23 cellular contexts compared by ENCODE assay signal in the genomic region with DNA sequence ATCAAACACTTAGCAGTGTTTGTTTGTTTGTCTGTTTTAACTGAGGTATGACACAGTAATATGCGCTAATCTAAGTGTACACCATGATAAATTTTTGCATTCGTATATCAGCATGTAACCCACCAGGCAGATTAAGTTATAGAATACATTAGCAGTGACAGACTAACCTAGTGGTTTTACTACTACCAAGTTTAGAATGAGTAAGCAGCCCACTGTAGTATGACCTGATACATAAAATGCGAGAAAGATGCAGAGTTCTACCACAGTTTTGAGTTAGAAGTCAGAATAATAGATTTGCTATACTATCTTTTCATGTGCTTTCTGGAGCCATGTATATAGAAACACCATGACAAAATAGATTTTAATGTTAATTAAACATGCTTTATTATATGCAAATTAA. TPM values are rescaled to one million over a fixed set of nuclear protein-coding genes. Genes with fewer than 3 reads are reported as not detected.
DNase-seq lines count a peak whose midpoint lies in the region; ATAC-seq, FAIRE-seq and TF ChIP-seq lines count a peak whose summit lies in the region.
"Had no signal": no experiment of that assay in that cellular context is flagged by ENCODE, and none has a peak within 500 bp of the region (broad histone marks: within the 10 kb centered on the region; RNA-seq: fewer than 3 reads in every experiment).

No MANE protein-coding gene starts in this region.

- 43% methylated on average over 3 of the region's 3 CpGs for WGBS in GM12878 (ENCODE audit: insufficient coverage, insufficient replicate concordance, low lambda C conversion rate, missing lambda C conversion rate)
- WGBS in psoas muscle, 3 donors: 92 to 98% (median 97%) methylated on average over 3 of the region's 3 CpGs
- WGBS in sigmoid colon, 2 donors: 92 to 97% methylated on average over 3 of the region's 3 CpGs

- in situ Hi-C loops in GM12878 (cut with MboI): no loop called here

- no peak overlapping the region for H2AFZ ChIP-seq in GM12878 (ENCODE audit: control insufficient read depth, low read depth, low read length)

- H3K36me3 ChIP-seq in GM12878 (ENCODE audit: control insufficient read depth in 2 of 2, insufficient read depth in 2 of 2, low read length in 1 of 2) (no peaks in the 10 kb centered on the region), psoas muscle (ENCODE audit: insufficient read depth in 1 of 2, low read depth in 1 of 2) (no peaks in the 10 kb centered on the region), sigmoid colon (no peaks in the 10 kb centered on the region)
- H3K36me3 ChIP-seq: BLaER1 treated with 17β-estradiol and CSF1 and Interleukin-3, amounts not matched to agents 10 nM and 100 nM had no signal

- H3K4me1 ChIP-seq in GM12878 (ENCODE audit: control insufficient read depth, insufficient read depth, low read length) (no peaks in the 10 kb centered on the region), psoas muscle (no peaks in the 10 kb centered on the region), sigmoid colon (no peaks in the 10 kb centered on the region)
- H3K4me1 ChIP-seq: BLaER1 treated with 17β-estradiol and CSF1 and Interleukin-3, amounts not matched to agents 10 nM and 100 nM had no signal

- no peak for DNase-seq in activated B cell treated with CpG ODN at 0.5 μM for 24 hours
- DNase-seq in GM12878 (ENCODE audit: low read depth, low spot score): no peak
- no peak for DNase-seq in stimulated activated effector memory CD8-positive, alpha-beta T cell treated with anti-CD3 and anti-CD28 coated beads, Interleukin-12 subunit alpha, Interleukin-12 subunit beta, amount 100 ng/mL, for 72 hours (ENCODE audit: low spot score in 2 of 2)
- DNase-seq in stimulated activated naive B cell treated with anti-CD40 and anti-IgM and Interleukin-4, amounts not matched to agents 10 μg/mL and 1 μg/mL and 100 μg/mL, for 72 hours: no peak
- DNase-seq in psoas muscle: no peak
- DNase-seq in sigmoid colon: no peak
- no peak for DNase-seq in activated CD4-positive, alpha-beta memory T cell treated with anti-CD3 and anti-CD28 coated beads for 36 hours
- DNase-seq: 8988T; AML-193; Caco-2; Calu3; CD4-positive, alpha-beta T cell; CD8-positive, alpha-beta T cell; DMS79 treated with DMSO at 0.1 percent for 48 hours; GF-D8 had no signal

- TF ChIP-seq EP300 in GM12878 (IDR thresholded peaks at IDR 0.05; ENCODE audit: borderline replicate concordance in 1 of 2, control insufficient read depth in 1 of 2, low read depth in 2 of 2, low read length in 2 of 2) (no peak), sigmoid colon (IDR thresholded peaks at IDR 0.05) (no peak)

- BruUV-seq in GM12878 (replicated peaks; lab: Mats Ljungman, UMichigan): no TSS peak

- H3K27me3 ChIP-seq in GM12878 (replicated peaks in 1 of 2; ENCODE audit: control insufficient read depth in 2 of 2, insufficient read depth in 2 of 2, low read length in 1 of 2) (no peaks in the 10 kb centered on the region; a peak in 1 of 4 replicates), psoas muscle (ENCODE audit: insufficient read depth in 3 of 3, low read length in 2 of 3) (no peaks in the 10 kb centered on the region), sigmoid colon (no peaks in the 10 kb centered on the region)
- H3K27me3 ChIP-seq: BLaER1 treated with 17β-estradiol and CSF1 and Interleukin-3, amounts not matched to agents 10 nM and 100 nM had no signal

- POLR2A ChIA-PET in activated B cell treated with CpG ODN at 0.5 μM for 24 hours (lab: Charles Lee): interaction anchor here (1.4 to 1.5 kb wide), 2 partner anchors 18 to 56 kb away, joined by 13 to 17 read pairs; partner anchors contain the start of gene MAP4K4
- POLR2A ChIA-PET in GM12878 (lab: Charles Lee): no interaction called here
- POLR2A ChIA-PET in activated CD4-positive, alpha-beta memory T cell treated with anti-CD3 and anti-CD28 coated beads for 36 hours (lab: Charles Lee): no interaction called here

- H4K20me1 ChIP-seq in GM12878 (ENCODE audit: control insufficient read depth, insufficient read depth): no peaks in the 10 kb centered on the region
- H4K20me1 ChIP-seq: BLaER1 treated with 17β-estradiol and CSF1 and Interleukin-3, amounts not matched to agents 10 nM and 100 nM had no signal

- no peak for TF ChIP-seq RAD21 in GM12878 (IDR thresholded peaks at IDR 0.05; ENCODE audit: insufficient read depth, low read depth, low read length)

- peaks cover 2% of the 10 kb centered on the region; the same call in 1 of the 3 replicates for H3K9me3 ChIP-seq in GM12878 (replicated peaks; ENCODE audit: control insufficient read depth, insufficient read depth, low read length)
- no peaks in the 10 kb centered on the region for H3K9me3 ChIP-seq in psoas muscle
- H3K9me3 ChIP-seq in sigmoid colon: no peaks in the 10 kb centered on the region
- H3K9me3 ChIP-seq: Caco-2 had no signal

- intact Hi-C loops in activated B cell treated with CpG ODN at 0.5 μM for 24 hours (cut with micrococcal nuclease): no loop called here
- intact Hi-C loops in GM12878 (cut with micrococcal nuclease; ENCODE audit: unreplicated experiment): loop anchor here (5.0 kb wide), 1 partner anchor 74 kb away; no protein-coding TSS in a partner anchor
- intact Hi-C loops in psoas muscle (cut with DNase I): no loop called here
- intact Hi-C loops in sigmoid colon (cut with DNase I): no loop called here
- intact Hi-C loops in activated CD4-positive, alpha-beta memory T cell treated with anti-CD3 and anti-CD28 coated beads for 36 hours (cut with micrococcal nuclease): no loop called here

- SMC1A ChIA-PET in GM12878 (lab: Charles Lee; ENCODE audit: uncharacterized antibody, unreplicated experiment): interaction anchor here (1.1 to 1.4 kb wide), 2 partner anchors 11 to 80 kb away, joined by 4 to 5 read pairs; no protein-coding TSS in a partner anchor

- H3K4me2 ChIP-seq in GM12878 (ENCODE audit: control insufficient read depth, insufficient read depth): no peak overlapping the region
- H3K4me2 ChIP-seq: BLaER1 treated with 17β-estradiol and CSF1 and Interleukin-3, amounts not matched to agents 10 nM and 100 nM had no signal

- no peaks in the 10 kb centered on the region for H3K9me3 Mint-ChIP-seq in activated B cell treated with CpG ODN at 0.5 μM for 24 hours
- H3K9me3 Mint-ChIP-seq in stimulated activated effector memory CD8-positive, alpha-beta T cell treated with anti-CD3 and anti-CD28 coated beads, Interleukin-12 subunit alpha, Interleukin-12 subunit beta, amount 100 ng/mL, for 72 hours: no peaks in the 10 kb centered on the region
- H3K9me3 Mint-ChIP-seq in stimulated activated naive B cell treated with anti-CD40 and anti-IgM and Interleukin-4, amounts not matched to agents 10 μg/mL and 1 μg/mL and 100 μg/mL, for 72 hours: peaks cover 0 to 3% of the 10 kb centered on the region in 2 donors
- H3K9me3 Mint-ChIP-seq in activated CD4-positive, alpha-beta memory T cell treated with anti-CD3 and anti-CD28 coated beads for 36 hours: no peaks in the 10 kb centered on the region
- H3K9me3 Mint-ChIP-seq: CD4-positive, alpha-beta T cell; CD8-positive, alpha-beta T cell had no signal

- H3K27ac Mint-ChIP-seq in activated B cell treated with CpG ODN at 0.5 μM for 24 hours: peak overlapping the region; percentile 4
- no peak overlapping the region for H3K27ac Mint-ChIP-seq in stimulated activated effector memory CD8-positive, alpha-beta T cell treated with anti-CD3 and anti-CD28 coated beads, Interleukin-12 subunit alpha, Interleukin-12 subunit beta, amount 100 ng/mL, for 72 hours
- peak overlapping the region; percentile 28 for H3K27ac Mint-ChIP-seq in stimulated activated naive B cell treated with anti-CD40 and anti-IgM and Interleukin-4, amounts not matched to agents 10 μg/mL and 1 μg/mL and 100 μg/mL, for 72 hours
- no peak overlapping the region for H3K27ac Mint-ChIP-seq in activated CD4-positive, alpha-beta memory T cell treated with anti-CD3 and anti-CD28 coated beads for 36 hours
- H3K27ac Mint-ChIP-seq: CD4-positive, alpha-beta T cell; CD8-positive, alpha-beta T cell had no signal

- H3K4me3 Mint-ChIP-seq in activated B cell treated with CpG ODN at 0.5 μM for 24 hours: no peak overlapping the region
- H3K4me3 Mint-ChIP-seq in stimulated activated effector memory CD8-positive, alpha-beta T cell treated with anti-CD3 and anti-CD28 coated beads, Interleukin-12 subunit alpha, Interleukin-12 subunit beta, amount 100 ng/mL, for 72 hours: no peak overlapping the region
- no peak overlapping the region for H3K4me3 Mint-ChIP-seq in stimulated activated naive B cell treated with anti-CD40 and anti-IgM and Interleukin-4, amounts not matched to agents 10 μg/mL and 1 μg/mL and 100 μg/mL, for 72 hours
- H3K4me3 Mint-ChIP-seq in activated CD4-positive, alpha-beta memory T cell treated with anti-CD3 and anti-CD28 coated beads for 36 hours: no peak overlapping the region
- H3K4me3 Mint-ChIP-seq: CD4-positive, alpha-beta T cell; CD8-positive, alpha-beta T cell had no signal

- no peaks in the 10 kb centered on the region for H3K27me3 Mint-ChIP-seq in activated B cell treated with CpG ODN at 0.5 μM for 24 hours
- no peaks in the 10 kb centered on the region for H3K27me3 Mint-ChIP-seq in stimulated activated naive B cell treated with anti-CD40 and anti-IgM and Interleukin-4, amounts not matched to agents 10 μg/mL and 1 μg/mL and 100 μg/mL, for 72 hours
- no peaks in the 10 kb centered on the region for H3K27me3 Mint-ChIP-seq in activated CD4-positive, alpha-beta memory T cell treated with anti-CD3 and anti-CD28 coated beads for 36 hours
- H3K27me3 Mint-ChIP-seq: B cell; CD4-positive, alpha-beta T cell had no signal

- no peak for TF ChIP-seq CTCF in activated B cell treated with CpG ODN at 0.5 μM for 24 hours (IDR thresholded peaks at IDR 0.05)
- TF ChIP-seq CTCF in GM12878 (IDR thresholded peaks at IDR 0.05 in 2 of 3, conservative IDR thresholded peaks at IDR 0.05 in 1 of 3; ENCODE audit: control insufficient read depth in 2 of 3, extremely low read depth in 1 of 3, insufficient read depth in 1 of 3, low read depth in 3 of 3, low read length in 3 of 3): no peak
- no peak for TF ChIP-seq CTCF in psoas muscle (IDR thresholded peaks at IDR 0.05)
- TF ChIP-seq CTCF in sigmoid colon (IDR thresholded peaks at IDR 0.05): no peak

- peaks cover 1% of the 10 kb centered on the region for H3K36me3 Mint-ChIP-seq in activated B cell treated with CpG ODN at 0.5 μM for 24 hours (ENCODE audit: low read depth)
- H3K36me3 Mint-ChIP-seq in stimulated activated effector memory CD8-positive, alpha-beta T cell treated with anti-CD3 and anti-CD28 coated beads, Interleukin-12 subunit alpha, Interleukin-12 subunit beta, amount 100 ng/mL, for 72 hours: no peaks in the 10 kb centered on the region
- peaks cover 3 to 6% of the 10 kb centered on the region in 2 donors for H3K36me3 Mint-ChIP-seq in stimulated activated naive B cell treated with anti-CD40 and anti-IgM and Interleukin-4, amounts not matched to agents 10 μg/mL and 1 μg/mL and 100 μg/mL, for 72 hours
- H3K36me3 Mint-ChIP-seq in activated CD4-positive, alpha-beta memory T cell treated with anti-CD3 and anti-CD28 coated beads for 36 hours: no peaks in the 10 kb centered on the region
- H3K36me3 Mint-ChIP-seq: CD8-positive, alpha-beta T cell had no signal

- no peaks in the 10 kb centered on the region for H3K79me2 ChIP-seq in GM12878 (ENCODE audit: control insufficient read depth, insufficient read depth, low read length)

- no peak for TF ChIP-seq POLR2A in GM12878 (IDR thresholded peaks at IDR 0.05; ENCODE audit: low read depth, low read length)
- TF ChIP-seq POLR2A in sigmoid colon (IDR thresholded peaks at IDR 0.05): no peak
- no peak for TF ChIP-seq POLR2A in GM18505 (IDR thresholded peaks at IDR 0.05; ENCODE audit: borderline replicate concordance, extremely low read depth, insufficient read depth, insufficient read length)

- H3K27ac ChIP-seq in GM12878 (ENCODE audit: control insufficient read depth, insufficient read depth): no peak overlapping the region
- no peak overlapping the region for H3K27ac ChIP-seq in psoas muscle
- H3K27ac ChIP-seq in sigmoid colon: no peak overlapping the region
- H3K27ac ChIP-seq: BLaER1 treated with 17β-estradiol and CSF1 and Interleukin-3, amounts not matched to agents 10 nM and 100 nM; C4-2B had no signal

- H3K9ac ChIP-seq in GM12878 (ENCODE audit: control insufficient read depth, insufficient read depth, low read length): no peak overlapping the region
- H3K9ac ChIP-seq: BLaER1 treated with 17β-estradiol and CSF1 and Interleukin-3, amounts not matched to agents 10 nM and 100 nM had no signal

- H3K4me1 Mint-ChIP-seq in activated B cell treated with CpG ODN at 0.5 μM for 24 hours: peaks cover 32% of the 10 kb centered on the region
- no peaks in the 10 kb centered on the region for H3K4me1 Mint-ChIP-seq in stimulated activated effector memory CD8-positive, alpha-beta T cell treated with anti-CD3 and anti-CD28 coated beads, Interleukin-12 subunit alpha, Interleukin-12 subunit beta, amount 100 ng/mL, for 72 hours
- peaks cover 21 to 37% of the 10 kb centered on the region in 2 donors for H3K4me1 Mint-ChIP-seq in stimulated activated naive B cell treated with anti-CD40 and anti-IgM and Interleukin-4, amounts not matched to agents 10 μg/mL and 1 μg/mL and 100 μg/mL, for 72 hours
- peaks cover 10% of the 10 kb centered on the region for H3K4me1 Mint-ChIP-seq in activated CD4-positive, alpha-beta memory T cell treated with anti-CD3 and anti-CD28 coated beads for 36 hours (ENCODE audit: low read depth)

- ATAC-seq in activated B cell treated with CpG ODN at 0.5 μM for 24 hours (ENCODE audit: low read depth) (no peak), GM12878 (peak; percentile 32), psoas muscle (no peak), GM18505 (IDR thresholded peaks at IDR 0.05; ENCODE audit: unreplicated experiment) (no peak)
- ATAC-seq in stimulated activated effector memory CD8-positive, alpha-beta T cell treated with anti-CD3 and anti-CD28 coated beads, Interleukin-12 subunit alpha, Interleukin-12 subunit beta, amount 100 ng/mL, for 72 hours: peak; percentile 64
- peak in 1 of 2 donors; percentile 33 for ATAC-seq in stimulated activated naive B cell treated with anti-CD40 and anti-IgM and Interleukin-4, amounts not matched to agents 10 μg/mL and 1 μg/mL and 100 μg/mL, for 72 hours (replicated peaks)
- ATAC-seq: CD8-positive, alpha-beta T cell had no signal

- RAD21 ChIA-PET in GM12878 (lab: Charles Lee; ENCODE audit: unreplicated experiment): interaction anchor here (1.1 to 1.3 kb wide), 2 partner anchors 22 to 55 kb away, joined by 3 to 7 read pairs; no protein-coding TSS in a partner anchor

- FAIRE-seq in GM12878 (lab: Jason Lieb, UNC): no peak
- FAIRE-seq: A204.1, D721Med, G401.6, GM19239 had no signal

- H3K4me3 ChIP-seq in GM12878 (no peak overlapping the region), psoas muscle (no peak overlapping the region), sigmoid colon (no peak overlapping the region)
- H3K4me3 ChIP-seq: BLaER1 treated with 17β-estradiol and CSF1 and Interleukin-3, amounts not matched to agents 10 nM and 100 nM had no signal

- CTCF ChIA-PET in activated B cell treated with CpG ODN at 0.5 μM for 24 hours (lab: Charles Lee): no interaction called here
- CTCF ChIA-PET in GM12878 (lab: Yijun Ruan, JAX): no interaction called here
- CTCF ChIA-PET in activated CD4-positive, alpha-beta memory T cell treated with anti-CD3 and anti-CD28 coated beads for 36 hours (lab: Charles Lee): no interaction called here

RNA-seq across cellular contexts. Expression of gene MAP4K4, which starts 19.1 kb away (rescaled TPM):
- total RNA-seq in activated B cell treated with CpG ODN at 0.5 μM for 24 hours (211 and 232 TPM in 2 replicates), GM12878 (2014; rRNA removed) (9.0 and 9.2 TPM in 2 replicates), GM12878 (2014; rRNA removed; fragmentation: Illumina TruSeq; extraction: Trizol) (10.4 and 12.1 TPM in 2 replicates), GM12878 (2021) (17.2 and 19.8 TPM in 2 replicates), psoas muscle (10 to 100 TPM; 45.5 to 89.5 (median 80.7) TPM), sigmoid colon (10 to 100 TPM; 37.2 to 62.9 (median 48.9) TPM)
- 37.7 and 39.0 TPM in 2 replicates for total RNA-seq in GM12878 (2013; cell fraction: nucleolus; rRNA removed)
- 1.1 TPM for polyA plus RNA-seq in GM12878 (2011; ENCODE audit: low read depth)
- polyA plus RNA-seq in GM12878 (2011; rRNA removed) (45.7 and 50.4 TPM in 2 replicates), GM12878 (2014; fragmentation: Illumina TruSeq; extraction: Trizol) (17.9 and 18.9 TPM in 2 replicates), GM12878 (2014; fragmentation: Nextera tagmentation; extraction: Ambion mirVana) (1 to 10 TPM; 1.9 to 2.5 TPM), GM12878 (2014; rRNA removed) (12.4 and 13.1 TPM in 2 replicates), GM12878 (2016; fragmentation: Nextera tagmentation; extraction: Ambion mirVana) (1 to 10 TPM; 2.6 to 2.9 TPM), psoas muscle (10 to 100 TPM; 20.1 to 99.9 (median 54.0) TPM), sigmoid colon (10 to 100 TPM in 2 of 3 donors, 1 to 10 TPM in 1; 8.8 to 28.6 (median 11.4) TPM)
- polyA plus RNA-seq in GM12878 (2011; cell fraction: cytosol; rRNA removed): 38.5 and 40.0 TPM in 2 replicates
- polyA plus RNA-seq in GM12878 (2011; cell fraction: nucleus; rRNA removed): 113 and 120 TPM in 2 replicates
- polyA plus RNA-seq in GM12878 (2012): 1.4 and 1.6 TPM in 2 replicates
- polyA minus RNA-seq in GM12878 (2011; rRNA and poly(A)+ RNA removed): 94.8 and 109 TPM in 2 replicates
- 26.1 and 26.6 TPM in 2 replicates for polyA minus RNA-seq in GM12878 (2011; cell fraction: cytosol; rRNA and poly(A)+ RNA removed)
- polyA minus RNA-seq in GM12878 (2011; cell fraction: nucleus; rRNA and poly(A)+ RNA removed): 133 and 207 TPM in 2 replicates
- total RNA-seq in activated CD4-positive, alpha-beta memory T cell treated with anti-CD3 and anti-CD28 coated beads for 36 hours: 10 to 100 TPM; 42.1 to 43.4 TPM

Comparison
In these comparisons a context has a peak if more than half of its experiments do, and no peak if none do; other contexts are left out.
1. ATAC-seq: peak in GM12878 (single experiment) and stimulated activated effector memory CD8-positive, alpha-beta T cell treated with anti-CD3 and anti-CD28 coated beads, Interleukin-12 subunit alpha, Interleukin-12 subunit beta, amount 100 ng/mL, for 72 hours (single experiment); none in activated B cell treated with CpG ODN at 0.5 μM for 24 hours (single experiment), psoas muscle (0 of 4) and GM18505 (single experiment).
2. H3K27ac Mint-ChIP-seq: peak in activated B cell treated with CpG ODN at 0.5 μM for 24 hours (single experiment) and stimulated activated naive B cell treated with anti-CD40 and anti-IgM and Interleukin-4, amounts not matched to agents 10 μg/mL and 1 μg/mL and 100 μg/mL, for 72 hours (single experiment); none in stimulated activated effector memory CD8-positive, alpha-beta T cell treated with anti-CD3 and anti-CD28 coated beads, Interleukin-12 subunit alpha, Interleukin-12 subunit beta, amount 100 ng/mL, for 72 hours (single experiment) and activated CD4-positive, alpha-beta memory T cell treated with anti-CD3 and anti-CD28 coated beads for 36 hours (single experiment).